In the genomic region with DNA sequence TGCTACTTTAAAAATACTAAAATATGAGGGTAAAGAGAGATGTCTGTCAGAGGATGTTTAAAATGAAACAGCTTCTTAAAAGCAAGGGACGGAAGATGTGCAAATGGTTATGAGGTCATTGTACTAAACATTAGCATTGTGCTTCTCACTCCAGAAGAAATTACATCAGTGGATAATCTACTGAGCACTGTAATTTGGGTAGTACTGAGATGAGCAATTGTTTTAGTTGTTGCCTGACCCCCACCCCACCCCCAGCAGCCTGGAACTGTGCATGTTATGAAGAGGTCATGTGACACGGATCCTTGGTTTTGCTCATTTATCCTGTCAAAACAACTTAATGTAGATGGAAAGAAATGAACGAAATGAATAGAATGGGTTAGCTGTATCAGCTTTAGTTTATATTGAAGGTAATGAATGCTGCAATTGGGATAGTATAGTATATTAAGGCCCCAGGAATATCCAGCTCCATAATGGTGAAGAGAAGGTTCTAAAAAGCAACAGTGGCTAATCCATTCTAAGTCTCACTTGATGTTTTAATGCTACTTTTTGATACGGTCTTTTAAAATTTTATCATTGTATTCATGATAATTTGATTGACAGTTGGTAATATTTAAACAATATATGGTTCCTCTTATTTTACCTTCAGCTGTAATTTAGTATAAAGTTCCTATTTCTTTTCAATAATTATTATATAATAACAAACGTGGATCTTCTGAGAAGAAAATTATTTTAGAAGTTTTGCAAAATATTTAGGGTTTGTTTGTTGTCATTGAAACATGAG, we compare ENCODE assay signal across 11 cellular contexts. TPM values are rescaled to one million over a fixed set of nuclear protein-coding genes. Genes with fewer than 3 reads are reported as not detected.
DNase-seq lines count a peak whose midpoint lies in the region; ATAC-seq and TF ChIP-seq lines count a peak whose summit lies in the region.
"Had no signal": no experiment of that assay in that cellular context is flagged by ENCODE, and none has a peak within 500 bp of the region (broad histone marks: within the 10 kb centered on the region; RNA-seq: fewer than 3 reads in every experiment).

No MANE protein-coding gene starts in this region.

- H3K9me3 ChIP-seq in CD8-positive, alpha-beta T cell (ENCODE audit: low read length) = no peaks in the 10 kb centered on the region
- no peaks in the 10 kb centered on the region for H3K9me3 ChIP-seq in ovary

- no peak for TF ChIP-seq POLR2A in ovary (IDR thresholded peaks at IDR 0.05)

- POLR2A ChIA-PET in CD8-positive, alpha-beta T cell (lab: Charles Lee) = interaction anchor here (1.0 to 1.2 kb wide), 2 partner anchors 235 to 247 kb away, joined by 3 to 4 read pairs; no protein-coding TSS in a partner anchor
- POLR2A ChIA-PET in naive thymus-derived CD8-positive, alpha-beta T cell (lab: Charles Lee) = interaction anchor here (0.5 to 1.5 kb wide), 3 partner anchors 58 to 236 kb away, joined by 3 to 4 read pairs (median 4); no protein-coding TSS in a partner anchor

- no peak for TF ChIP-seq EP300 in ovary (IDR thresholded peaks at IDR 0.05)

- CTCF ChIA-PET in CD8-positive, alpha-beta T cell (lab: Charles Lee) = interaction anchor here (1.0 to 2.0 kb wide), 7 partner anchors 54 to 240 kb away, joined by 3 to 13 read pairs (median 3); no protein-coding TSS in a partner anchor

- H3K9me3 Mint-ChIP-seq in CD8-positive, alpha-beta T cell = no peaks in the 10 kb centered on the region
- H3K9me3 Mint-ChIP-seq in naive thymus-derived CD8-positive, alpha-beta T cell = no peaks in the 10 kb centered on the region

- no peaks in the 10 kb centered on the region for H3K27me3 ChIP-seq in CD8-positive, alpha-beta T cell (ENCODE audit: insufficient read depth, low read length)
- no peaks in the 10 kb centered on the region for H3K27me3 ChIP-seq in ovary

- peaks cover 68% of the 10 kb centered on the region for H3K4me1 Mint-ChIP-seq in CD8-positive, alpha-beta T cell (ENCODE audit: low read depth)
- peaks cover 32 to 71% (median 58%) of the 10 kb centered on the region in 4 donors for H3K4me1 Mint-ChIP-seq in naive thymus-derived CD8-positive, alpha-beta T cell

- intact Hi-C loops in CD8-positive, alpha-beta T cell (cut with DNase I, micrococcal nuclease) = loop anchor here (5.0 kb wide), 2 partner anchors 34 to 169 kb away; no protein-coding TSS in a partner anchor
- intact Hi-C loops in ovary (cut with DNase I) = loop anchor here (5.0 to 10.0 kb wide), 4 partner anchors 56 to 239 kb away; partner anchors contain the start of gene WNK1 (in 2 of the 4)

- peaks cover 45% of the 10 kb centered on the region for H3K4me1 ChIP-seq in CD8-positive, alpha-beta T cell (ENCODE audit: insufficient read depth, low read length)
- peaks cover 3% of the 10 kb centered on the region for H3K4me1 ChIP-seq in ovary (ENCODE audit: insufficient read depth)

- H3K36me3 Mint-ChIP-seq in CD8-positive, alpha-beta T cell = peaks cover 13% of the 10 kb centered on the region
- peaks cover 0 to 13% (median 0%) of the 10 kb centered on the region in 3 donors for H3K36me3 Mint-ChIP-seq in naive thymus-derived CD8-positive, alpha-beta T cell

- peak overlapping the region; percentile 73 for H3K27ac Mint-ChIP-seq in CD8-positive, alpha-beta T cell
- H3K27ac Mint-ChIP-seq in naive thymus-derived CD8-positive, alpha-beta T cell = peak overlapping the region in 9 of 10 donors; percentile 35 to 82 (median 75)

- no peaks in the 10 kb centered on the region for H3K27me3 Mint-ChIP-seq in CD8-positive, alpha-beta T cell (ENCODE audit: low read depth)
- H3K27me3 Mint-ChIP-seq in naive thymus-derived CD8-positive, alpha-beta T cell = no peaks in the 10 kb centered on the region

- 39 to 56% (median 44%) methylated on average over 5 of the region's 5 CpGs for WGBS in ovary, 3 donors

- ATAC-seq in CD8-positive, alpha-beta T cell = peak; percentile 17
- ATAC-seq in GM19395 (IDR thresholded peaks at IDR 0.05; ENCODE audit: unreplicated experiment) = peak; percentile 67
- no peak for ATAC-seq in naive thymus-derived CD8-positive, alpha-beta T cell

- no peak for DNase-seq in CD8-positive, alpha-beta T cell
- peak; percentile 64 to 77 for DNase-seq in activated CD4-positive, alpha-beta T cell treated with anti-CD3 and anti-CD28 coated beads, Interleukin-2, amount 50 U/mL, for 48 hours
- DNase-seq in naive thymus-derived CD8-positive, alpha-beta T cell = no peak
- DNase-seq in NCI-H146 (lab: John Stamatoyannopoulos, UW) (no peak), ovary (no peak), LoVo (ENCODE audit: low spot score) (no peak), NCI-H2107 treated with DMSO at 0.1 percent for 48 hours (lab: John Stamatoyannopoulos, UW; ENCODE audit: unreplicated experiment) (no peak)
- DNase-seq: NCI-H748 treated with DMSO at 0.1 percent for 48 hours had no signal

- H3K36me3 ChIP-seq in CD8-positive, alpha-beta T cell (ENCODE audit: insufficient read depth, low read length) = no peaks in the 10 kb centered on the region
- no peaks in the 10 kb centered on the region for H3K36me3 ChIP-seq in ovary

- no peak overlapping the region for H3K4me3 ChIP-seq in CD8-positive, alpha-beta T cell (ENCODE audit: low read depth, low read length)
- H3K4me3 ChIP-seq in ovary = no peak overlapping the region
- H3K4me3 ChIP-seq: coronary artery had no signal

- no peak for TF ChIP-seq CTCF in CD8-positive, alpha-beta T cell (IDR thresholded peaks at IDR 0.05)
- TF ChIP-seq CTCF in ovary (IDR thresholded peaks at IDR 0.05) = no peak

- H3K27ac ChIP-seq in CD8-positive, alpha-beta T cell (ENCODE audit: low read depth, low read length) = no peak overlapping the region
- no peak overlapping the region for H3K27ac ChIP-seq in ovary
- H3K27ac ChIP-seq: coronary artery, parathyroid adenoma had no signal

- peak overlapping the region; percentile 33 for H3K4me3 Mint-ChIP-seq in CD8-positive, alpha-beta T cell
- H3K4me3 Mint-ChIP-seq in naive thymus-derived CD8-positive, alpha-beta T cell = no peak overlapping the region

RNA-seq across cellular contexts. Expression of gene WNK1, which starts 58.4 kb away (rescaled TPM):
- total RNA-seq in CD8-positive, alpha-beta T cell = 100 to 1,000 TPM; 142 to 157 TPM
- 100 to 1,000 TPM; 142 to 158 TPM for total RNA-seq in naive thymus-derived CD8-positive, alpha-beta T cell
- polyA plus RNA-seq in naive thymus-derived CD8-positive, alpha-beta T cell = 10 to 100 TPM; 19.5 to 31.0 (median 26.7) TPM
- 100 to 1,000 TPM in 4 of 7 donors, 10 to 100 TPM in 3; 79.6 to 144 (median 102) TPM for total RNA-seq in ovary
- 10 to 100 TPM; 26.0 to 88.6 TPM for polyA plus RNA-seq in ovary

Comparison
In these comparisons a context has a peak if more than half of its experiments do, and no peak if none do; other contexts are left out.
1. ATAC-seq: peak in CD8-positive, alpha-beta T cell (single experiment) and GM19395 (single experiment); none in naive thymus-derived CD8-positive, alpha-beta T cell (0 of 2).
2. DNase-seq: peak in activated CD4-positive, alpha-beta T cell treated with anti-CD3 and anti-CD28 coated beads, Interleukin-2, amount 50 U/mL, for 48 hours (2 of 2); none in CD8-positive, alpha-beta T cell (0 of 7), naive thymus-derived CD8-positive, alpha-beta T cell (0 of 10), NCI-H146 (single experiment), ovary (0 of 5), LoVo (single experiment) and NCI-H2107 treated with DMSO at 0.1 percent for 48 hours (single experiment).